Comparison of ENCODE assay signal across 8 cellular contexts in the genomic region with DNA sequence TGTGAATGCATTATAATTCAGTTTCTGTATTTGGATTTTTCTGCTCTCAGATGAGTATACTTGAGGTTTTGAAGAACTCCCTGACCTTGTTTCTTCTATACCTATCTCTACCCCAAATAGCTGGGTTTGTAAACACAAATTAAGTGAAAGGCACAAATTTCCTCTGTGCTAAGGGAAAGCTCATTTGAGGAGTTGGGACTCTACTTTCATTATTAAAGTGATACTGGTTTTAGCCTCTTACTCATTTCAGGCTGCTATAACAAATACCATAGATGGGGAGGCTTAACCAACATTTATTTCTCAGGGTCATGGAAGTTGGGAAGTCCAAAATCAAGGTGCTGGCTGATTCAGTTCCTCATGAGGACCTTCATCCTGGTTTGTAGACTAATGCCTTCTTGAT.
"Had no signal": no experiment of that assay in that cellular context is flagged by ENCODE, and none has a peak within 500 bp of the region (broad histone marks: within the 10 kb centered on the region; RNA-seq: fewer than 3 reads in every experiment).

No MANE protein-coding gene starts in this region.

- DNase-seq: GM23248, GOT3, H7, HFFc6, IMR-90, KG1 had no signal

- H3K27ac Mint-ChIP-seq: HFFc6 had no signal

- H3K4me3 Mint-ChIP-seq: HFFc6 had no signal

- ATAC-seq: HCT116, K562 had no signal
